ENCODE assay signal across 20 cellular contexts in genomic region chr11:19102521-19102900, GRCh38. TPM values are rescaled to one million over a fixed set of nuclear protein-coding genes. Genes with fewer than 3 reads are reported as not detected.
"Had no signal": no experiment of that assay in that cellular context is flagged by ENCODE, and none has a peak within 500 bp of the region (broad histone marks: within the 10 kb centered on the region; RNA-seq: fewer than 3 reads in every experiment).

No MANE protein-coding gene starts in this region.

- H3K27me3 ChIP-seq: gastrocnemius medialis, upper lobe of left lung had no signal

- H3K4me3 ChIP-seq: adrenal gland, gastrocnemius medialis, lower lobe of right lung, upper lobe of left lung had no signal

- H3K27ac ChIP-seq: adrenal gland, gastrocnemius medialis, lower lobe of right lung, upper lobe of left lung had no signal

- ATAC-seq: activated naive CD4-positive, alpha-beta T cell treated with anti-CD3 and anti-CD28 coated beads, Interleukin-2, amount 50 U/mL, for 72 hours; gastrocnemius medialis; right cardiac atrium had no signal

- H3K9me3 ChIP-seq: adrenal gland, gastrocnemius medialis, upper lobe of left lung had no signal

- DNase-seq: activated CD4-positive, alpha-beta T cell treated with anti-CD3 and anti-CD28 coated beads, Interleukin-2, amount 50 U/mL, for 4 hours; activated gamma-delta T cell treated with Interleukin-2 at 50 U/mL for 16 hours; adrenal gland; cerebellar nuclear complex; effector CD4-positive, alpha-beta T cell; gastrocnemius medialis; head of caudate nucleus; lower lobe of right lung; nephron progenitor cell; nucleus accumbens; right cardiac atrium; SW 1271 had no signal

- H3K4me1 ChIP-seq: adrenal gland, gastrocnemius medialis, lower lobe of right lung, upper lobe of left lung had no signal

- H3K36me3 ChIP-seq: adrenal gland, gastrocnemius medialis, lower lobe of right lung, upper lobe of left lung had no signal

- FAIRE-seq: astrocyte had no signal

RNA-seq across cellular contexts. Expression of gene MRGPRX2, which starts 42.0 kb away (rescaled TPM):
- total RNA-seq: adrenal gland; astrocyte; bronchial epithelial cell; esophagus mucosa; gastrocnemius medialis; lower lobe of right lung; progenitor cell of endocrine pancreas; right cardiac atrium; skeletal muscle tissue; T-helper 2 cell treated with Interferon-gamma antibody and Interleukin-4, amounts not matched to agents 100 ng/mL and 5 ng/mL, for 36 hours had no signal
- polyA plus RNA-seq: adrenal gland, right cardiac atrium had no signal
